In the genomic region with DNA sequence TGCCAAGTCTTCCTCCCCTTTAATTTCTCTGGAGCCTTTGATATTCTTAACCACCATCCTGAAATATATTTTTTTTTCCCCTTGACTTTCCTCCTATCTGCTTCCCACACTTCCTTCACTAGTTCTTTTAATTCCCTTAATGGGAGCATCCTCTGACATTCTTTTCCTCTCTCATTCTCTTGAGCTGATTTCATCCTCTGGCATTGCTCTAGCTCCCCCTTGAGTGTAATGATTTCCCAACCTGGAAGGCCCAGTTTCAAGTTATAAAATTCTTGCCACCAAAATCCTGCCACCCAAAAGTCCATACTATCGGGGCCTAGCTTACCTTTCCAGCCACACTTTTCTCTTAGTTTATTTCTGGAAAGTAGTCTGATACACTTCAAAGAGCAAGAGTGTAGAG, we compare ENCODE assay signal across 1 cellular context.
TF ChIP-seq lines count a peak whose summit lies in the region.

No MANE protein-coding gene starts in this region.

TF ChIP-seq in HEK293T, 16 proteins besides CTCF, POLR2A, EP300 and RAD21 (continued from another document):
- TF ChIP-seq CTBP1 (IDR thresholded peaks at IDR 0.05; ENCODE audit: borderline replicate concordance), result no peak
- no peak for TF ChIP-seq FOXA1 (IDR thresholded peaks at IDR 0.05)
- TF ChIP-seq LEF1 (IDR thresholded peaks at IDR 0.05; ENCODE audit: borderline replicate concordance), result no peak
- TF ChIP-seq ZNF384 (IDR thresholded peaks at IDR 0.05), result no peak
- TF ChIP-seq NFRKB (IDR thresholded peaks at IDR 0.05), result no peak
- no peak for TF ChIP-seq PKNOX1 (IDR thresholded peaks at IDR 0.05)
- no peak for TF ChIP-seq TARDBP (IDR thresholded peaks at IDR 0.05)
TF ChIP-seq in HEK293T: peak in this region for 0.
